ENCODE assay signal across 23 cellular contexts in genomic region chr1:63640633-63641567, GRCh38. TPM values are rescaled to one million over a fixed set of nuclear protein-coding genes. Genes with fewer than 3 reads are reported as not detected.
A peak's percentile ranks its signal among the peaks of the same experiment; 100 is the strongest.
DNase-seq lines count a peak whose midpoint lies in the region; ATAC-seq and TF ChIP-seq lines count a peak whose summit lies in the region.
"Had no signal": no experiment of that assay in that cellular context is flagged by ENCODE, and none has a peak within 500 bp of the region (broad histone marks: within the 10 kb centered on the region; RNA-seq: fewer than 3 reads in every experiment).

No MANE protein-coding gene starts in this region.

- CTCF ChIA-PET in Caco-2 (lab: Charles Lee): interaction anchor here (0.9 kb wide), 1 partner anchor 605 kb away, joined by 3 read pairs; no protein-coding TSS in a partner anchor

- peak; percentile 85 for ATAC-seq in left colon
- ATAC-seq in HG03175 (IDR thresholded peaks at IDR 0.05; ENCODE audit: unreplicated experiment): no peak
- ATAC-seq in right cardiac atrium: no peak
- no peak for ATAC-seq in GM21825 (IDR thresholded peaks at IDR 0.05; ENCODE audit: unreplicated experiment)
- ATAC-seq: K562 had no signal

- peaks cover 2% of the 10 kb centered on the region; the same call in 1 of the 2 replicates for H3K36me3 ChIP-seq in Caco-2 (ENCODE audit: control insufficient read depth, insufficient read depth, low read length)

- H3K4me1 Mint-ChIP-seq in Caco-2 (ENCODE audit: low read depth, unreplicated experiment) (peaks cover 45% of the 10 kb centered on the region), progenitor cell of endocrine pancreas (ENCODE audit: low read depth) (peaks cover 71% of the 10 kb centered on the region)
- H3K4me1 Mint-ChIP-seq: naive B cell had no signal

- TF ChIP-seq CTCF in Caco-2 (IDR thresholded peaks at IDR 0.05; ENCODE audit: insufficient read depth in 1 of 2, low read depth in 1 of 2, low read length in 1 of 2, severe bottlenecking in 1 of 2, unreplicated experiment in 1 of 2): no peak
- TF ChIP-seq CTCF in progenitor cell of endocrine pancreas (IDR thresholded peaks at IDR 0.05; ENCODE audit: unreplicated experiment): no peak

- peak; percentile 39 to 44 for DNase-seq in Caco-2
- DNase-seq in NOMO-1 treated with dmso at 0.1 percent for 144 hours (lab: John Stamatoyannopoulos, UW; ENCODE audit: unreplicated experiment): peak; percentile 65
- peak in 1 of 2 donors; percentile 16 for DNase-seq in left colon
- DNase-seq in progenitor cell of endocrine pancreas (ENCODE audit: low spot score, unreplicated experiment): no peak
- DNase-seq in cortex of kidney (lab: John Stamatoyannopoulos, UW): no peak
- DNase-seq in right cardiac atrium: no peak
- DNase-seq: ACHN; activated CD4-positive, alpha-beta T cell treated with anti-CD3 and anti-CD28 coated beads, Interleukin-2, amount 10 ng/mL, durations not matched to agents 24 days and 14 days; activated CD8-positive, alpha-beta memory T cell treated with anti-CD3 and anti-CD28 coated beads, Interleukin-2, amount 50 U/mL, for 4 hours; adrenal gland; CD4-positive, alpha-beta memory T cell; DMS79 treated with DMSO at 0.1 percent for 48 hours; erythroblast; foreskin melanocyte; naive B cell; NCI-H2029 treated with DMSO at 0.1 percent for 48 hours; NCI-H446; NK-92 treated with Interleukin-12 subunit alpha and Interleukin-12 subunit beta, amount 100 ng/mL, for 24 hours had no signal

- H3K4me3 ChIP-seq in Caco-2 (ENCODE audit: low read depth, low read length) (no peak overlapping the region), right cardiac atrium (ENCODE audit: low read length) (no peak overlapping the region)
- H3K4me3 ChIP-seq: adrenal gland, cardiac muscle cell, K562, vagina had no signal

- intact Hi-C loops in Caco-2 (cut with micrococcal nuclease; ENCODE audit: unreplicated experiment): no loop called here
- intact Hi-C loops in left colon (cut with DNase I, micrococcal nuclease): no loop called here
- intact Hi-C loops in right cardiac atrium (cut with DNase I): no loop called here

- POLR2A ChIA-PET in Caco-2 (lab: Charles Lee): no interaction called here

- H3K36me3 Mint-ChIP-seq in Caco-2 (ENCODE audit: insufficient read depth, unreplicated experiment): no peaks in the 10 kb centered on the region
- peaks cover 13% of the 10 kb centered on the region for H3K36me3 Mint-ChIP-seq in progenitor cell of endocrine pancreas (ENCODE audit: insufficient read depth)

- H3K27ac ChIP-seq in right cardiac atrium (ENCODE audit: low read length): no peak overlapping the region
- H3K27ac ChIP-seq: adrenal gland, cardiac muscle cell, vagina had no signal

- H3K4me3 Mint-ChIP-seq in Caco-2 (ENCODE audit: unreplicated experiment) (no peak overlapping the region), progenitor cell of endocrine pancreas (ENCODE audit: low read depth) (peak overlapping the region; percentile 35)
- H3K4me3 Mint-ChIP-seq: activated CD4-positive, alpha-beta T cell treated with anti-CD3 and anti-CD28 coated beads, Interleukin-2, amount 10 ng/mL, durations not matched to agents 24 days and 14 days; CD4-positive, alpha-beta memory T cell; naive B cell had no signal

- H3K27ac Mint-ChIP-seq in Caco-2 (ENCODE audit: unreplicated experiment) (peak overlapping the region; percentile 54), progenitor cell of endocrine pancreas (peak overlapping the region; percentile 91)
- H3K27ac Mint-ChIP-seq: activated CD4-positive, alpha-beta T cell treated with anti-CD3 and anti-CD28 coated beads, Interleukin-2, amount 10 ng/mL, durations not matched to agents 24 days and 14 days; naive B cell had no signal

- WGBS in right cardiac atrium: 84% methylated on average over 4 of the region's 4 CpGs

- H3K27me3 Mint-ChIP-seq in Caco-2 (ENCODE audit: insufficient read depth, unreplicated experiment): no peaks in the 10 kb centered on the region
- H3K27me3 Mint-ChIP-seq in progenitor cell of endocrine pancreas: no peaks in the 10 kb centered on the region
- H3K27me3 Mint-ChIP-seq: activated CD4-positive, alpha-beta T cell treated with anti-CD3 and anti-CD28 coated beads, Interleukin-2, amount 10 ng/mL, durations not matched to agents 24 days and 14 days; CD4-positive, alpha-beta memory T cell; naive B cell had no signal

- H3K4me1 ChIP-seq in Caco-2: peaks cover 22% of the 10 kb centered on the region
- H3K4me1 ChIP-seq in right cardiac atrium (ENCODE audit: control insufficient read depth, insufficient read depth, low read length): peaks cover 4% of the 10 kb centered on the region
- H3K4me1 ChIP-seq: adrenal gland, vagina had no signal

- H3K9me3 ChIP-seq in Caco-2: no peaks in the 10 kb centered on the region
- no peaks in the 10 kb centered on the region for H3K9me3 ChIP-seq in right cardiac atrium (ENCODE audit: control insufficient read depth, low read length)
- H3K9me3 ChIP-seq: adrenal gland, vagina had no signal

- BruUV-seq in Caco-2 (replicated peaks; lab: Mats Ljungman, UMichigan): no TSS peak

- H3K27me3 ChIP-seq in Caco-2 (replicated peaks; ENCODE audit: control insufficient read depth, insufficient read depth, low read length): no peaks in the 10 kb centered on the region
- H3K27me3 ChIP-seq in right cardiac atrium (ENCODE audit: control insufficient read depth, insufficient read depth): no peaks in the 10 kb centered on the region
- H3K27me3 ChIP-seq: adrenal gland, cardiac muscle cell, vagina had no signal

- H3K9me3 Mint-ChIP-seq in Caco-2 (ENCODE audit: unreplicated experiment) (peaks cover 6% of the 10 kb centered on the region), progenitor cell of endocrine pancreas (ENCODE audit: low read depth) (peaks cover 6% of the 10 kb centered on the region)
- H3K9me3 Mint-ChIP-seq: activated CD4-positive, alpha-beta T cell treated with anti-CD3 and anti-CD28 coated beads, Interleukin-2, amount 10 ng/mL, durations not matched to agents 24 days and 14 days; CD4-positive, alpha-beta memory T cell; naive B cell had no signal

RNA-seq across cellular contexts. Expression of gene PGM1, which starts 47.7 kb away (rescaled TPM):
- total RNA-seq in Caco-2 (2022) (16.5 and 22.5 TPM in 2 replicates), left colon (100 to 1,000 TPM; 114 to 120 TPM), progenitor cell of endocrine pancreas (31.1 and 34.5 TPM in 2 replicates), right cardiac atrium (100 to 1,000 TPM; 220 to 255 (median 232) TPM)
- 96.2 TPM for polyA plus RNA-seq in right cardiac atrium

Comparison
In these comparisons a context has a peak if more than half of its experiments do, and no peak if none do; other contexts are left out.
1. DNase-seq: peak in Caco-2 (2 of 2) and NOMO-1 treated with dmso at 0.1 percent for 144 hours (single experiment); none in progenitor cell of endocrine pancreas (single experiment), cortex of kidney (single experiment) and right cardiac atrium (0 of 3).